In the genomic region with DNA sequence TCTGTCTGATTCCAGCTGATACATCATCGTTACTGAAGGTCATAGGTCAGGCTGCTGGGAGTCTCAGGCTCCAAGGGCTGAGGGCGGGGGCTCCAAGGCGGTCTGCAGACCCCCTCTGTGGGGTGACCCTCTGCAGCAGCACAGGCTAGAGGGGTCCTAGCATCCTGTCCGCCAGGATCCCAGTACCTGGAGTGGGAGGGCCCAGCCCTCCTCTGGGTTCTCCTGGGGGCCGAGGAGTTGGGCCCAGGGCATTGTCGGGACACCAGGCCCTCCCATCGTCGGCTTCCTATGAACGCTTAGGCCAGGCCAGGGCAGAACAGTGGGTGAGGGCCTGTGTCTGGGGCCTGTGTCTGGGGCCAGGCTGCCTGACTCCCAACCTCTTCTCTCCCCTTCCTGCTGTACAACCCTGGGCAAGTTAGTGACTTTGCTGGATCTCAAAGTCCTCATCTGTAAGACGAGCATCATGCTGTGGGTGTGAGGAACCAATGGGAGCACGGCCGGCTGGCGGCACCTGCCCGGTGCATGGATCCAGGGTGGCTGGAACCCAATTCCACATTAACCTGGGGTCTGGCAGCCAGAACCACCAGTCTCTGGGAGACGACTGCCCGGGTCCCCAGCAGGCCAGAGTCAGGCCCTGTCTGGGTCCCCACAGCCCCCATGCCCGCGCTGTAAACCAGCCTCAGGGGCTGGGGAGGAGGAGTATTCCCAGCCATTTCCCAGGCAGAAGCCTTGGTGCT, we compare ENCODE assay signal across 1 cellular context.
TF ChIP-seq lines count a peak whose summit lies in the region.

No MANE protein-coding gene starts in this region.

TF ChIP-seq in HepG2, 621 proteins besides CTCF, POLR2A, EP300 and RAD21 (continued from another document):
- TF ChIP-seq HNF1A (IDR thresholded peaks at IDR 0.05; ENCODE audit: low read depth) (no peak), HNF1A (CRISPR knock-in tag; IDR thresholded peaks at IDR 0.05; ENCODE audit: borderline replicate concordance) (no peak), ZNF614 (CRISPR knock-in tag; IDR thresholded peaks at IDR 0.05; ENCODE audit: borderline replicate concordance) (0 out of 2 replicates have a peak, but pooled peaks have one; percentile 3)
- TF ChIP-seq, protein P1, sequence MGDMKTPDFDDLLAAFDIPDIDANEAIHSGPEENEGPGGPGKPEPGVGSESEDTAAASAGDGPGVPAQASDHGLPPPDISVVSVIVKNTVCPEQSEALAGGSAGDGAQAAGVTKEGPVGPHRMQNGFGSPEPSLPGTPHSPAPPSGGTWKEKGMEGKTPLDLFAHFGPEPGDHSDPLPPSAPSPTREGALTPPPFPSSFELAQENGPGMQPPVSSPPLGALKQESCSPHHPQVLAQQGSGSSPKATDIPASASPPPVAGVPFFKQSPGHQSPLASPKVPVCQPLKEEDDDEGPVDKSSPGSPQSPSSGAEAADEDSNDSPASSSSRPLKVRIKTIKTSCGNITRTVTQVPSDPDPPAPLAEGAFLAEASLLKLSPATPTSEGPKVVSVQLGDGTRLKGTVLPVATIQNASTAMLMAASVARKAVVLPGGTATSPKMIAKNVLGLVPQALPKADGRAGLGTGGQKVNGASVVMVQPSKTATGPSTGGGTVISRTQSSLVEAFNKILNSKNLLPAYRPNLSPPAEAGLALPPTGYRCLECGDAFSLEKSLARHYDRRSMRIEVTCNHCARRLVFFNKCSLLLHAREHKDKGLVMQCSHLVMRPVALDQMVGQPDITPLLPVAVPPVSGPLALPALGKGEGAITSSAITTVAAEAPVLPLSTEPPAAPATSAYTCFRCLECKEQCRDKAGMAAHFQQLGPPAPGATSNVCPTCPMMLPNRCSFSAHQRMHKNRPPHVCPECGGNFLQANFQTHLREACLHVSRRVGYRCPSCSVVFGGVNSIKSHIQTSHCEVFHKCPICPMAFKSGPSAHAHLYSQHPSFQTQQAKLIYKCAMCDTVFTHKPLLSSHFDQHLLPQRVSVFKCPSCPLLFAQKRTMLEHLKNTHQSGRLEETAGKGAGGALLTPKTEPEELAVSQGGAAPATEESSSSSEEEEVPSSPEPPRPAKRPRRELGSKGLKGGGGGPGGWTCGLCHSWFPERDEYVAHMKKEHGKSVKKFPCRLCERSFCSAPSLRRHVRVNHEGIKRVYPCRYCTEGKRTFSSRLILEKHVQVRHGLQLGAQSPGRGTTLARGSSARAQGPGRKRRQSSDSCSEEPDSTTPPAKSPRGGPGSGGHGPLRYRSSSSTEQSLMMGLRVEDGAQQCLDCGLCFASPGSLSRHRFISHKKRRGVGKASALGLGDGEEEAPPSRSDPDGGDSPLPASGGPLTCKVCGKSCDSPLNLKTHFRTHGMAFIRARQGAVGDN (CRISPR knock-in tag; IDR thresholded peaks at IDR 0.05): peak; percentile 26; the same call in 1 of the 2 replicates
- TF ChIP-seq, protein P2, sequence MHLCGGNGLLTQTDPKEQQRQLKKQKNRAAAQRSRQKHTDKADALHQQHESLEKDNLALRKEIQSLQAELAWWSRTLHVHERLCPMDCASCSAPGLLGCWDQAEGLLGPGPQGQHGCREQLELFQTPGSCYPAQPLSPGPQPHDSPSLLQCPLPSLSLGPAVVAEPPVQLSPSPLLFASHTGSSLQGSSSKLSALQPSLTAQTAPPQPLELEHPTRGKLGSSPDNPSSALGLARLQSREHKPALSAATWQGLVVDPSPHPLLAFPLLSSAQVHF (CRISPR knock-in tag; IDR thresholded peaks at IDR 0.05): no peak
